ENCODE assay signal across 8 cellular contexts in genomic region chr17:65057520-65058075, GRCh38. TPM values are rescaled to one million over a fixed set of nuclear protein-coding genes. Genes with fewer than 3 reads are reported as not detected.
DNase-seq lines count a peak whose midpoint lies in the region; ATAC-seq, FAIRE-seq and TF ChIP-seq lines count a peak whose summit lies in the region.

No MANE protein-coding gene starts in this region.

- ATAC-seq in HG02610 (IDR thresholded peaks at IDR 0.05; ENCODE audit: unreplicated experiment): no peak
- ATAC-seq in GM18861 (IDR thresholded peaks at IDR 0.05; ENCODE audit: unreplicated experiment): no peak

- dilution Hi-C loops in keratinocyte (cut with MboI; ENCODE audit: extremely low pct_ligation_motif_present, low sequenced_read_pairs): no loop called here

- intact Hi-C loops in activated T-helper 2 cell treated with anti-CD3 and anti-CD28 coated beads, Interferon-gamma antibody, Interleukin-2, Interleukin-4, amounts not matched to agents 10 μg/mL and 5 μg/mL and 100 μg/mL, durations not matched to agents 14 hours and 24 hours and 36 hours (cut with micrococcal nuclease): loop anchor here (2.0 to 5.0 kb wide), 3 partner anchors 73 to 550 kb away; partner anchors contain the start of genes CEP95 and DDX5
- intact Hi-C loops in posterior vena cava (cut with DNase I): loop anchor here in 1 of 2 donors (5.0 kb wide), 1 partner anchor 80 kb away; no protein-coding TSS in a partner anchor

- TF ChIP-seq CTCF in HFFc6 (IDR thresholded peaks at IDR 0.05) (no peak), keratinocyte (optimal IDR thresholded peaks at IDR 0.05 in 1 of 3, IDR thresholded peaks at IDR 0.05 in 1 of 3, conservative IDR thresholded peaks at IDR 0.05 in 1 of 3; ENCODE audit: extremely low read depth in 1 of 3, insufficient read depth in 2 of 3, low read length in 3 of 3) (no peak), smooth muscle cell (IDR thresholded peaks at IDR 0.05; ENCODE audit: borderline replicate concordance, insufficient read depth, poor library complexity, severe bottlenecking) (no peak)

- H3K9ac ChIP-seq in keratinocyte (ENCODE audit: control insufficient read depth, extremely low read depth, insufficient read depth, low read length) (peak overlapping the region; percentile 92), smooth muscle cell (ENCODE audit: low read depth) (peak overlapping the region; percentile 90)

- H4K20me1 ChIP-seq in keratinocyte (ENCODE audit: control insufficient read depth, extremely low read depth, insufficient read depth, low read length) (peaks cover 7% of the 10 kb centered on the region), smooth muscle cell (ENCODE audit: low read depth) (peaks cover 34% of the 10 kb centered on the region)

- DNase-seq in HFFc6: no peak
- no peak for DNase-seq in activated T-helper 2 cell treated with anti-CD3 and anti-CD28 coated beads, Interferon-gamma antibody, Interleukin-2, Interleukin-4, amounts not matched to agents 10 μg/mL and 5 μg/mL and 100 μg/mL, durations not matched to agents 14 hours and 24 hours and 36 hours (ENCODE audit: low spot score)
- DNase-seq in keratinocyte (ENCODE audit: low read depth, low spot score): no peak
- no peak for DNase-seq in smooth muscle cell (lab: John Stamatoyannopoulos, UW; ENCODE audit: unreplicated experiment)
- DNase-seq in NCI-H146 (lab: John Stamatoyannopoulos, UW): no peak
- no peak for DNase-seq in posterior vena cava (ENCODE audit: low spot score)

- no peaks in the 10 kb centered on the region for H3K9me1 ChIP-seq in keratinocyte (ENCODE audit: control insufficient read depth, extremely low read depth, insufficient read depth, low read length)

- H3K4me1 Mint-ChIP-seq in HFFc6 (ENCODE audit: low read depth): peaks cover 33% of the 10 kb centered on the region
- H3K4me1 Mint-ChIP-seq in activated T-helper 2 cell treated with anti-CD3 and anti-CD28 coated beads, Interferon-gamma antibody, Interleukin-2, Interleukin-4, amounts not matched to agents 10 μg/mL and 5 μg/mL and 100 μg/mL, durations not matched to agents 14 hours and 24 hours and 36 hours (ENCODE audit: low read depth): peaks cover 35% of the 10 kb centered on the region

- peak overlapping the region; percentile 94 for H3K27ac Mint-ChIP-seq in HFFc6
- peak overlapping the region; percentile 95 for H3K27ac Mint-ChIP-seq in activated T-helper 2 cell treated with anti-CD3 and anti-CD28 coated beads, Interferon-gamma antibody, Interleukin-2, Interleukin-4, amounts not matched to agents 10 μg/mL and 5 μg/mL and 100 μg/mL, durations not matched to agents 14 hours and 24 hours and 36 hours

- H3K36me3 ChIP-seq in keratinocyte (ENCODE audit: control insufficient read depth in 2 of 2, extremely low read depth in 1 of 2, insufficient read depth in 2 of 2, low read length in 2 of 2) (peaks cover 2 to 3% of the 10 kb centered on the region in 2 experiments), smooth muscle cell (ENCODE audit: low read depth) (peaks cover 6% of the 10 kb centered on the region)

- H3K4me1 ChIP-seq in keratinocyte (ENCODE audit: control insufficient read depth, extremely low read depth, insufficient read depth, low read length) (peaks cover 48% of the 10 kb centered on the region), smooth muscle cell (ENCODE audit: low read depth) (peaks cover 32% of the 10 kb centered on the region)

- peaks cover 13% of the 10 kb centered on the region for H3F3A ChIP-seq in smooth muscle cell (ENCODE audit: low read depth)

- H3K79me2 ChIP-seq in keratinocyte (ENCODE audit: control insufficient read depth, insufficient read depth, low read length) (peaks cover 33% of the 10 kb centered on the region), smooth muscle cell (ENCODE audit: low read depth) (peaks cover 36% of the 10 kb centered on the region)

- peak overlapping the region; percentile 51 for H2AFZ ChIP-seq in keratinocyte (ENCODE audit: control insufficient read depth, low read length)
- peak overlapping the region; percentile 31 for H2AFZ ChIP-seq in smooth muscle cell (ENCODE audit: low read depth)

- H3K36me3 Mint-ChIP-seq in HFFc6 (ENCODE audit: low read depth): peaks cover 7% of the 10 kb centered on the region; the same call in 1 of the 2 replicates
- H3K36me3 Mint-ChIP-seq in activated T-helper 2 cell treated with anti-CD3 and anti-CD28 coated beads, Interferon-gamma antibody, Interleukin-2, Interleukin-4, amounts not matched to agents 10 μg/mL and 5 μg/mL and 100 μg/mL, durations not matched to agents 14 hours and 24 hours and 36 hours (ENCODE audit: low read depth): peaks cover 34% of the 10 kb centered on the region

- H3K9me3 Mint-ChIP-seq in HFFc6: no peaks in the 10 kb centered on the region
- no peaks in the 10 kb centered on the region for H3K9me3 Mint-ChIP-seq in activated T-helper 2 cell treated with anti-CD3 and anti-CD28 coated beads, Interferon-gamma antibody, Interleukin-2, Interleukin-4, amounts not matched to agents 10 μg/mL and 5 μg/mL and 100 μg/mL, durations not matched to agents 14 hours and 24 hours and 36 hours

- H3K9me3 ChIP-seq in keratinocyte (ENCODE audit: control insufficient read depth, low read depth, low read length) (no peaks in the 10 kb centered on the region), smooth muscle cell (replicated peaks; ENCODE audit: low read depth) (no peaks in the 10 kb centered on the region)

- H3K27me3 Mint-ChIP-seq in HFFc6 (ENCODE audit: insufficient read depth): no peaks in the 10 kb centered on the region; the same call in none of the 2 replicates
- peaks cover 2% of the 10 kb centered on the region for H3K27me3 Mint-ChIP-seq in activated T-helper 2 cell treated with anti-CD3 and anti-CD28 coated beads, Interferon-gamma antibody, Interleukin-2, Interleukin-4, amounts not matched to agents 10 μg/mL and 5 μg/mL and 100 μg/mL, durations not matched to agents 14 hours and 24 hours and 36 hours (ENCODE audit: low read depth)

- H3K4me2 ChIP-seq in keratinocyte (ENCODE audit: control insufficient read depth, extremely low read depth, insufficient read depth, low read depth, low read length) (peak overlapping the region; percentile 91), smooth muscle cell (peak overlapping the region; percentile 93)

- FAIRE-seq in keratinocyte (lab: Jason Lieb, UNC): no peak

- H3K4me3 ChIP-seq in keratinocyte (ENCODE audit: control insufficient read depth in 2 of 3, extremely low read depth in 1 of 3, insufficient read depth in 2 of 3, low read depth in 1 of 3, low read length in 3 of 3): peak overlapping the region in 2 of 3 experiments; percentile 43 to 49
- peak overlapping the region; percentile 84 for H3K4me3 ChIP-seq in smooth muscle cell

- WGBS in smooth muscle cell (ENCODE audit: low lambda C conversion rate): 37% methylated on average over 17 of the region's 17 CpGs

- peak overlapping the region; percentile 96 for H3K27ac ChIP-seq in keratinocyte (ENCODE audit: control insufficient read depth, insufficient read depth, low read length)
- H3K27ac ChIP-seq in smooth muscle cell (ENCODE audit: low read depth): peak overlapping the region; percentile 93

- H3K4me3 Mint-ChIP-seq in HFFc6: peak overlapping the region; percentile 91
- peak overlapping the region; percentile 88 for H3K4me3 Mint-ChIP-seq in activated T-helper 2 cell treated with anti-CD3 and anti-CD28 coated beads, Interferon-gamma antibody, Interleukin-2, Interleukin-4, amounts not matched to agents 10 μg/mL and 5 μg/mL and 100 μg/mL, durations not matched to agents 14 hours and 24 hours and 36 hours (ENCODE audit: low read depth)

- H3K27me3 ChIP-seq in keratinocyte (ENCODE audit: control insufficient read depth, extremely low read depth, insufficient read depth, low read length): no peaks in the 10 kb centered on the region
- H3K27me3 ChIP-seq in smooth muscle cell (ENCODE audit: low read depth): no peaks in the 10 kb centered on the region

RNA-seq across cellular contexts. Expression of gene GNA13, which starts 1.1 kb away (rescaled TPM):
- 10 to 100 TPM; 23.3 to 31.8 (median 27.9) TPM for total RNA-seq in HFFc6 (2021; fragmentation: NEBNext Ultra II Directional; extraction: Animal tissue kit (Norgen Biotek cat#: 25700))
- 63.8 and 68.7 TPM in 2 replicates for total RNA-seq in activated T-helper 2 cell treated with anti-CD3 and anti-CD28 coated beads, Interferon-gamma antibody, Interleukin-2, Interleukin-4, amounts not matched to agents 10 μg/mL and 5 μg/mL and 100 μg/mL, durations not matched to agents 14 hours and 24 hours and 36 hours
- polyA plus RNA-seq in keratinocyte (23.6 to 38.9 TPM (median 27.3 TPM) in 3 replicates), smooth muscle cell (21.5 and 25.8 TPM in 2 replicates)
- 12.4 TPM for polyA plus RNA-seq in keratinocyte (2011; ENCODE audit: low read depth)
- polyA plus RNA-seq in keratinocyte (2011; cell fraction: cytosol; rRNA removed): 19.1 and 39.8 TPM in 2 replicates
- polyA plus RNA-seq in keratinocyte (2011; cell fraction: nucleus; rRNA removed): 16.0 and 23.5 TPM in 2 replicates
- polyA plus RNA-seq in keratinocyte (2012; ENCODE audit: low replicate concordance): 20.7 and 23.7 TPM in 2 replicates
- 13.7 to 58.7 TPM (median 32.2 TPM) in 3 replicates for polyA minus RNA-seq in keratinocyte
- polyA minus RNA-seq in keratinocyte (2011; cell fraction: cytosol; rRNA and poly(A)+ RNA removed): 26.9 TPM
- polyA minus RNA-seq in keratinocyte (2011; cell fraction: nucleus; rRNA and poly(A)+ RNA removed): 18.5 and 31.6 TPM in 2 replicates
- total RNA-seq in smooth muscle cell (87.2 and 111 TPM in 2 replicates), posterior vena cava (10 to 100 TPM; 43.0 to 54.0 TPM)
